17 cellular contexts compared by ENCODE assay signal in genomic region chr2:53442783-53443182, GRCh38.
A peak's percentile ranks its signal among the peaks of the same experiment; 100 is the strongest.
DNase-seq lines count a peak whose midpoint lies in the region; ATAC-seq and TF ChIP-seq lines count a peak whose summit lies in the region.
"Had no signal": no experiment of that assay in that cellular context is flagged by ENCODE, and none has a peak within 500 bp of the region (broad histone marks: within the 10 kb centered on the region; RNA-seq: fewer than 3 reads in every experiment).

No MANE protein-coding gene starts in this region.

- H3K9me2 ChIP-seq in PC-3 (replicated peaks; ENCODE audit: low read length) = no peaks in the 10 kb centered on the region

- H3K27ac ChIP-seq in PC-3 (ENCODE audit: low read length) = no peak overlapping the region
- H3K27ac ChIP-seq: BLaER1 treated with 17β-estradiol and CSF1 and Interleukin-3, amounts not matched to agents 10 nM and 100 nM had no signal

- no peak overlapping the region for H3K4me3 ChIP-seq in BE2C (ENCODE audit: low read depth, low read length)
- no peak overlapping the region for H3K4me3 ChIP-seq in PC-3 (ENCODE audit: low read length)
- no peak overlapping the region for H3K4me3 ChIP-seq in fibroblast of villous mesenchyme (ENCODE audit: low read depth, low read length)
- H3K4me3 ChIP-seq: BLaER1 treated with 17β-estradiol and CSF1 and Interleukin-3, amounts not matched to agents 10 nM and 100 nM; lung had no signal

- H3K27ac Mint-ChIP-seq in activated naive CD4-positive, alpha-beta T cell treated with anti-CD3 and anti-CD28 coated beads, Interleukin-2, amount 50 U/mL, for 72 hours = no peak overlapping the region
- H3K27ac Mint-ChIP-seq: activated CD8-positive, alpha-beta memory T cell treated with anti-CD3 and anti-CD28 coated beads, Interleukin-2, amount 10 ng/mL, durations not matched to agents 7 days and 5 days; activated naive CD8-positive, alpha-beta T cell treated with anti-CD3 and anti-CD28 coated beads, Interleukin-2, amount 50 U/mL, for 24 hours had no signal

- CTCF ChIA-PET in PC-3 (lab: Charles Lee) = no interaction called here

- H3K79me2 ChIP-seq in PC-3 (ENCODE audit: low read length) = no peaks in the 10 kb centered on the region

- no TSS peak for BruUV-seq in PC-3 (replicated peaks; lab: Mats Ljungman, UMichigan)

- H3K4me1 ChIP-seq in BE2C = no peaks in the 10 kb centered on the region
- peaks cover 18% of the 10 kb centered on the region for H3K4me1 ChIP-seq in PC-3 (ENCODE audit: insufficient read depth, low read length)

- H3K36me3 ChIP-seq in BE2C (no peaks in the 10 kb centered on the region), PC-3 (ENCODE audit: low read depth, low read length) (no peaks in the 10 kb centered on the region)
- H3K36me3 ChIP-seq: BLaER1 treated with 17β-estradiol and CSF1 and Interleukin-3, amounts not matched to agents 10 nM and 100 nM had no signal

- H2AFZ ChIP-seq in PC-3 (ENCODE audit: low read length) = no peak overlapping the region

- no peaks in the 10 kb centered on the region for H3F3A ChIP-seq in PC-3 (ENCODE audit: low read length, unreplicated experiment)

- H3K36me3 Mint-ChIP-seq in activated naive CD4-positive, alpha-beta T cell treated with anti-CD3 and anti-CD28 coated beads, Interleukin-2, amount 50 U/mL, for 72 hours = no peaks in the 10 kb centered on the region
- H3K36me3 Mint-ChIP-seq: activated CD8-positive, alpha-beta memory T cell treated with anti-CD3 and anti-CD28 coated beads, Interleukin-2, amount 10 ng/mL, durations not matched to agents 7 days and 5 days had no signal

- H4K20me1 ChIP-seq in PC-3 (ENCODE audit: low read length) = no peaks in the 10 kb centered on the region
- H4K20me1 ChIP-seq: BLaER1 treated with 17β-estradiol and CSF1 and Interleukin-3, amounts not matched to agents 10 nM and 100 nM had no signal

- H3K27me3 ChIP-seq in BE2C = no peaks in the 10 kb centered on the region
- no peaks in the 10 kb centered on the region for H3K27me3 ChIP-seq in PC-3 (ENCODE audit: low read length)
- H3K27me3 ChIP-seq: BLaER1 treated with 17β-estradiol and CSF1 and Interleukin-3, amounts not matched to agents 10 nM and 100 nM had no signal

- H3K4me2 ChIP-seq in PC-3 (ENCODE audit: low read length) = no peak overlapping the region

- DNase-seq in BE2C (peak; percentile 7), GM10266 (ENCODE audit: extremely low spot score) (no peak), PC-3 (peak; percentile 52), fibroblast of villous mesenchyme (ENCODE audit: low read depth) (no peak), germinal center (ENCODE audit: low spot score) (no peak)
- DNase-seq in activated naive CD4-positive, alpha-beta T cell treated with anti-CD3 and anti-CD28 coated beads, Interleukin-2, amount 50 U/mL, for 72 hours (ENCODE audit: low spot score in 2 of 2) = no peak
- DNase-seq: activated CD8-positive, alpha-beta memory T cell treated with anti-CD3 and anti-CD28 coated beads, Interleukin-2, amount 10 ng/mL, durations not matched to agents 7 days and 5 days; activated naive CD8-positive, alpha-beta T cell treated with anti-CD3 and anti-CD28 coated beads, Interleukin-2, amount 50 U/mL, for 24 hours; dermis blood vessel endothelial cell; posterior cingulate gyrus; stimulated activated CD4-positive, alpha-beta T cell treated with anti-CD3 and anti-CD28 coated beads, Interleukin-1b, Interleukin-23, amount 100 ng/mL, for 48 hours; stimulated activated naive CD4-positive, alpha-beta T cell; T1000 had no signal

- intact Hi-C loops in PC-3 (cut with micrococcal nuclease) = loop anchor here (1.0 to 10.0 kb wide), 3 partner anchors 240 to 632 kb away; no protein-coding TSS in a partner anchor

- no peaks in the 10 kb centered on the region for H3K9me3 Mint-ChIP-seq in activated naive CD4-positive, alpha-beta T cell treated with anti-CD3 and anti-CD28 coated beads, Interleukin-2, amount 50 U/mL, for 72 hours
- H3K9me3 Mint-ChIP-seq: activated naive CD8-positive, alpha-beta T cell treated with anti-CD3 and anti-CD28 coated beads, Interleukin-2, amount 50 U/mL, for 24 hours had no signal

- H3K9me3 ChIP-seq in BE2C (no peaks in the 10 kb centered on the region), PC-3 (ENCODE audit: low read length) (no peaks in the 10 kb centered on the region)
- H3K9me3 ChIP-seq: BLaER1 treated with 17β-estradiol and CSF1 and Interleukin-3, amounts not matched to agents 10 nM and 100 nM had no signal

- POLR2A ChIA-PET in PC-3 (lab: Charles Lee; ENCODE audit: unreplicated experiment) = no interaction called here

- peak; percentile 13; the same call in 1 of the 2 replicates for TF ChIP-seq CTCF in BE2C (IDR thresholded peaks at IDR 0.05; ENCODE audit: low read depth, low read length)
- peak; percentile 16 for TF ChIP-seq CTCF in GM10266 (IDR thresholded peaks at IDR 0.05; ENCODE audit: control insufficient read depth, insufficient read depth, low read depth, missing control alignments)
- peak; percentile 62 for TF ChIP-seq CTCF in PC-3 (conservative IDR thresholded peaks at IDR 0.05; ENCODE audit: low read depth, low read length)
- peak; percentile 30 for TF ChIP-seq CTCF in fibroblast of villous mesenchyme (IDR thresholded peaks at IDR 0.05; ENCODE audit: insufficient read depth, low read depth, low read length)

- no peak overlapping the region for H3K9ac ChIP-seq in PC-3 (ENCODE audit: low read length)
- H3K9ac ChIP-seq: BLaER1 treated with 17β-estradiol and CSF1 and Interleukin-3, amounts not matched to agents 10 nM and 100 nM had no signal

- peak; percentile 75 for ATAC-seq in PC-3
- no peak for ATAC-seq in activated naive CD4-positive, alpha-beta T cell treated with anti-CD3 and anti-CD28 coated beads, Interleukin-2, amount 50 U/mL, for 72 hours
- ATAC-seq in GM19452 (IDR thresholded peaks at IDR 0.05; ENCODE audit: unreplicated experiment) = no peak
- ATAC-seq in GM19035 (IDR thresholded peaks at IDR 0.05; ENCODE audit: unreplicated experiment) = no peak
- ATAC-seq: activated CD8-positive, alpha-beta memory T cell treated with anti-CD3 and anti-CD28 coated beads, Interleukin-2, amount 10 ng/mL, durations not matched to agents 7 days and 5 days; activated naive CD8-positive, alpha-beta T cell treated with anti-CD3 and anti-CD28 coated beads, Interleukin-2, amount 50 U/mL, for 24 hours had no signal

Comparison
In these comparisons a context has a peak if more than half of its experiments do, and no peak if none do; other contexts are left out.
1. DNase-seq: peak in BE2C (single experiment) and PC-3 (single experiment); none in GM10266 (single experiment), fibroblast of villous mesenchyme (single experiment), activated naive CD4-positive, alpha-beta T cell treated with anti-CD3 and anti-CD28 coated beads, Interleukin-2, amount 50 U/mL, for 72 hours (0 of 2) and germinal center (single experiment).
2. Peak in every context shown above with its lines, with median percentiles within 50 percentile points of each other: CTCF ChIP-seq.